29 cellular contexts compared by ENCODE assay signal in genomic region chr1:226950875-226951274, GRCh38. TPM values are rescaled to one million over a fixed set of nuclear protein-coding genes. Genes with fewer than 3 reads are reported as not detected.
DNase-seq lines count a peak whose midpoint lies in the region; ATAC-seq and TF ChIP-seq lines count a peak whose summit lies in the region.
"Had no signal": no experiment of that assay in that cellular context is flagged by ENCODE, and none has a peak within 500 bp of the region (broad histone marks: within the 10 kb centered on the region; RNA-seq: fewer than 3 reads in every experiment).

No MANE protein-coding gene starts in this region.

- no peak overlapping the region for H3K4me3 ChIP-seq in heart left ventricle
- H3K4me3 ChIP-seq: heart right ventricle, PC-9, prostate gland, stomach, tibial artery had no signal

- peak; percentile 5 for ATAC-seq in Right ventricle myocardium superior (ENCODE audit: poor library complexity)
- ATAC-seq in heart left ventricle, result no peak
- ATAC-seq in activated T-helper 17 cell treated with anti-CD3 and anti-CD28 coated beads, Interleukin-2, amount 50 U/mL, for 72 hours (replicated peaks), result no peak
- peak; percentile 72 to 80 for ATAC-seq in stimulated activated naive B cell treated with anti-CD40 and anti-IgM and Interleukin-4, amounts not matched to agents 10 μg/mL and 1 μg/mL and 100 μg/mL, for 72 hours (replicated peaks)
- no peak for ATAC-seq in HG03565 (IDR thresholded peaks at IDR 0.05; ENCODE audit: unreplicated experiment)
- ATAC-seq: activated CD8-positive, alpha-beta memory T cell treated with anti-CD3 and anti-CD28 coated beads, Interleukin-2, amount 10 ng/mL, durations not matched to agents 7 days and 5 days had no signal

- H3K27ac ChIP-seq in heart left ventricle, result peak overlapping the region in 4 of 12 donors; percentile 10 to 44 (median 20)
- H3K27ac ChIP-seq: PC-9, prostate gland, tibial artery, VCaP had no signal

- peaks cover 0 to 69% (median 31%) of the 10 kb centered on the region in 12 donors for H3K4me1 ChIP-seq in heart left ventricle
- H3K4me1 ChIP-seq: prostate gland had no signal

- TF ChIP-seq CTCF in heart left ventricle (IDR thresholded peaks at IDR 0.05), result no peak

- peaks cover 0 to 8% (median 0%) of the 10 kb centered on the region in 12 donors for H3K9me3 ChIP-seq in heart left ventricle
- H3K9me3 ChIP-seq: prostate gland, stomach, tibial artery had no signal

- WGBS in heart left ventricle, 4 donors, result 65 to 80% (median 72%) methylated on average over 5 to 6 of the region's 6 CpGs

- no peak for TF ChIP-seq POLR2A in heart left ventricle (IDR thresholded peaks at IDR 0.05)

- H3K36me3 ChIP-seq in heart left ventricle, result peaks cover 0 to 10% (median 0%) of the 10 kb centered on the region in 9 donors
- H3K36me3 ChIP-seq: prostate gland, tibial artery had no signal

- no peaks in the 10 kb centered on the region for H3K27me3 ChIP-seq in heart left ventricle
- H3K27me3 ChIP-seq: heart right ventricle, stomach, tibial artery had no signal

- no peak overlapping the region for H3K4me3 Mint-ChIP-seq in activated T-helper 17 cell treated with anti-CD3 and anti-CD28 coated beads, Interleukin-2, amount 50 U/mL, for 72 hours
- peak overlapping the region in 1 of 2 donors; percentile 63 for H3K4me3 Mint-ChIP-seq in stimulated activated naive B cell treated with anti-CD40 and anti-IgM and Interleukin-4, amounts not matched to agents 10 μg/mL and 1 μg/mL and 100 μg/mL, for 72 hours
- H3K4me3 Mint-ChIP-seq: activated CD8-positive, alpha-beta memory T cell treated with anti-CD3 and anti-CD28 coated beads, Interleukin-2, amount 10 ng/mL, durations not matched to agents 7 days and 5 days; B cell; T-helper 2 cell treated with Interferon-gamma antibody and Interleukin-4, amounts not matched to agents 5 μg/mL and 100 μg/mL, for 36 hours had no signal

- H3K27ac Mint-ChIP-seq in activated T-helper 17 cell treated with anti-CD3 and anti-CD28 coated beads, Interleukin-2, amount 50 U/mL, for 72 hours, result peak overlapping the region; percentile 39
- H3K27ac Mint-ChIP-seq in stimulated activated naive B cell treated with anti-CD40 and anti-IgM and Interleukin-4, amounts not matched to agents 10 μg/mL and 1 μg/mL and 100 μg/mL, for 72 hours, result peak overlapping the region; percentile 86
- H3K27ac Mint-ChIP-seq: activated CD8-positive, alpha-beta memory T cell treated with anti-CD3 and anti-CD28 coated beads, Interleukin-2, amount 10 ng/mL, durations not matched to agents 7 days and 5 days; B cell; T-helper 2 cell treated with Interferon-gamma antibody and Interleukin-4, amounts not matched to agents 5 μg/mL and 100 μg/mL, for 36 hours had no signal

- H3K36me3 Mint-ChIP-seq in activated T-helper 17 cell treated with anti-CD3 and anti-CD28 coated beads, Interleukin-2, amount 50 U/mL, for 72 hours (ENCODE audit: low read depth), result no peaks in the 10 kb centered on the region
- peaks cover 7 to 31% of the 10 kb centered on the region in 2 donors for H3K36me3 Mint-ChIP-seq in stimulated activated naive B cell treated with anti-CD40 and anti-IgM and Interleukin-4, amounts not matched to agents 10 μg/mL and 1 μg/mL and 100 μg/mL, for 72 hours

- no peaks in the 10 kb centered on the region for H3K27me3 Mint-ChIP-seq in activated T-helper 17 cell treated with anti-CD3 and anti-CD28 coated beads, Interleukin-2, amount 50 U/mL, for 72 hours
- H3K27me3 Mint-ChIP-seq in stimulated activated naive B cell treated with anti-CD40 and anti-IgM and Interleukin-4, amounts not matched to agents 10 μg/mL and 1 μg/mL and 100 μg/mL, for 72 hours, result no peaks in the 10 kb centered on the region
- H3K27me3 Mint-ChIP-seq: activated CD8-positive, alpha-beta memory T cell treated with anti-CD3 and anti-CD28 coated beads, Interleukin-2, amount 10 ng/mL, durations not matched to agents 7 days and 5 days; B cell had no signal

- DNase-seq in Right ventricle myocardium superior (no peak), heart left ventricle (no peak), mesenteric fat pad (ENCODE audit: low spot score) (peak; percentile 53), NCI-H1694 (lab: John Stamatoyannopoulos, UW) (no peak)
- no peak for DNase-seq in stimulated activated naive B cell treated with anti-CD40 and anti-IgM and Interleukin-4, amounts not matched to agents 10 μg/mL and 1 μg/mL and 100 μg/mL, for 72 hours
- DNase-seq: activated CD4-positive, alpha-beta T cell treated with anti-CD3 and anti-CD28 coated beads for 48 hours; activated CD8-positive, alpha-beta memory T cell treated with anti-CD3 and anti-CD28 coated beads, Interleukin-2, amount 10 ng/mL, durations not matched to agents 7 days and 5 days; activated naive CD4-positive, alpha-beta T cell treated with anti-CD3 and anti-CD28 coated beads, Interleukin-2, amount 50 U/mL, for 16 hours; anterior cingulate cortex; DMS153; effector memory CD4-positive, alpha-beta T cell; erythroblast; heart right ventricle; Kasumi-1; NCI-H187; NCI-H2171 treated with DMSO at 0.1 percent for 48 hours; NCI-H524; NK-92 treated with Interleukin-12 subunit alpha and Interleukin-12 subunit beta, amount 100 ng/mL, for 24 hours; PC-9; SHP77 treated with DMSO at 0.1 percent for 48 hours; stimulated activated CD4-positive, alpha-beta T cell treated with anti-CD3 and anti-CD28 coated beads, Interleukin-15, amount 100 ng/mL, for 24 hours; stomach had no signal

- no peaks in the 10 kb centered on the region for H3K9me3 Mint-ChIP-seq in activated T-helper 17 cell treated with anti-CD3 and anti-CD28 coated beads, Interleukin-2, amount 50 U/mL, for 72 hours
- H3K9me3 Mint-ChIP-seq in stimulated activated naive B cell treated with anti-CD40 and anti-IgM and Interleukin-4, amounts not matched to agents 10 μg/mL and 1 μg/mL and 100 μg/mL, for 72 hours, result peaks cover 6 to 8% of the 10 kb centered on the region in 2 donors

- H3K4me1 Mint-ChIP-seq in activated T-helper 17 cell treated with anti-CD3 and anti-CD28 coated beads, Interleukin-2, amount 50 U/mL, for 72 hours, result peaks cover 14% of the 10 kb centered on the region
- peaks cover 41 to 73% of the 10 kb centered on the region in 2 donors for H3K4me1 Mint-ChIP-seq in stimulated activated naive B cell treated with anti-CD40 and anti-IgM and Interleukin-4, amounts not matched to agents 10 μg/mL and 1 μg/mL and 100 μg/mL, for 72 hours
- H3K4me1 Mint-ChIP-seq: activated CD8-positive, alpha-beta memory T cell treated with anti-CD3 and anti-CD28 coated beads, Interleukin-2, amount 10 ng/mL, durations not matched to agents 7 days and 5 days had no signal

- intact Hi-C loops in Right ventricle myocardium superior (cut with DNase I) (no loop called here), heart left ventricle (cut with DNase I) (no loop called here)

RNA-seq across cellular contexts. Expression of gene COQ8A, which starts 10.8 kb away (rescaled TPM):
- total RNA-seq in Right ventricle myocardium superior (393 TPM), heart left ventricle (100 to 1,000 TPM; 141 to 915 (median 310) TPM), mesenteric fat pad (62.0 TPM)
- polyA plus RNA-seq in heart left ventricle, result 100 to 1,000 TPM; 193 to 243 TPM
- total RNA-seq in activated T-helper 17 cell treated with anti-CD3 and anti-CD28 coated beads, Interleukin-2, amount 50 U/mL, for 72 hours, result 10 to 100 TPM; 28.8 to 43.1 TPM

Comparison
In these comparisons a context has a peak if more than half of its experiments do, and no peak if none do; other contexts are left out.
1. ATAC-seq: peak in Right ventricle myocardium superior (single experiment) and stimulated activated naive B cell treated with anti-CD40 and anti-IgM and Interleukin-4, amounts not matched to agents 10 μg/mL and 1 μg/mL and 100 μg/mL, for 72 hours (2 of 2); none in heart left ventricle (0 of 4), activated T-helper 17 cell treated with anti-CD3 and anti-CD28 coated beads, Interleukin-2, amount 50 U/mL, for 72 hours (single experiment) and HG03565 (single experiment).